ENCODE assay signal across 30 cellular contexts in genomic region chr10:128894641-128895040, GRCh38.
"Had no signal": no experiment of that assay in that cellular context is flagged by ENCODE, and none has a peak within 500 bp of the region (broad histone marks: within the 10 kb centered on the region; RNA-seq: fewer than 3 reads in every experiment).

No MANE protein-coding gene starts in this region.

- ATAC-seq: psoas muscle; right cardiac atrium; right lobe of liver; stimulated activated effector memory CD8-positive, alpha-beta T cell treated with anti-CD3 and anti-CD28 coated beads, Interleukin-12 subunit alpha, Interleukin-12 subunit beta, amount 100 ng/mL, for 72 hours; stimulated activated naive B cell treated with anti-CD40 and anti-IgM and Interleukin-4, amounts not matched to agents 10 μg/mL and 1 μg/mL and 100 μg/mL, for 72 hours; upper lobe of right lung had no signal

- H3K4me3 Mint-ChIP-seq: naive B cell; natural killer cell; nephron; neural progenitor cell; stimulated activated effector memory CD8-positive, alpha-beta T cell treated with anti-CD3 and anti-CD28 coated beads, Interleukin-12 subunit alpha, Interleukin-12 subunit beta, amount 100 ng/mL, for 72 hours; stimulated activated naive B cell treated with anti-CD40 and anti-IgM and Interleukin-4, amounts not matched to agents 10 μg/mL and 1 μg/mL and 100 μg/mL, for 72 hours; stimulated activated naive CD8-positive, alpha-beta T cell treated with anti-CD3 and anti-CD28 coated beads, Interleukin-15, Interleukin-2, amounts not matched to agents 100 ng/mL and 50 ng/mL, for 24 hours had no signal

- H3K9me3 Mint-ChIP-seq: neural progenitor cell; stimulated activated effector memory CD8-positive, alpha-beta T cell treated with anti-CD3 and anti-CD28 coated beads, Interleukin-12 subunit alpha, Interleukin-12 subunit beta, amount 100 ng/mL, for 72 hours; stimulated activated naive B cell treated with anti-CD40 and anti-IgM and Interleukin-4, amounts not matched to agents 10 μg/mL and 1 μg/mL and 100 μg/mL, for 72 hours had no signal

- H3K36me3 ChIP-seq: neural progenitor cell, neutrophil, ovary, right lobe of liver, sigmoid colon, stomach, thoracic aorta, thyroid gland, tibial nerve, upper lobe of right lung, uterus had no signal

- H3K27me3 ChIP-seq: neural progenitor cell, ovary, right lobe of liver, sigmoid colon, thyroid gland, tibial nerve, uterus had no signal

- H3K27me3 Mint-ChIP-seq: stimulated activated naive B cell treated with anti-CD40 and anti-IgM and Interleukin-4, amounts not matched to agents 10 μg/mL and 1 μg/mL and 100 μg/mL, for 72 hours; stimulated activated naive CD8-positive, alpha-beta T cell treated with anti-CD3 and anti-CD28 coated beads, Interleukin-15, Interleukin-2, amounts not matched to agents 100 ng/mL and 50 ng/mL, for 24 hours had no signal

- H2AFZ ChIP-seq: neural progenitor cell, parathyroid adenoma had no signal

- H3K4me3 ChIP-seq: neural progenitor cell, ovary, psoas muscle, right lobe of liver, sigmoid colon, stomach, thoracic aorta, thyroid gland, tibial nerve, upper lobe of right lung, uterus had no signal

- H3K4me1 ChIP-seq: parathyroid adenoma, psoas muscle, right lobe of liver, sigmoid colon, stomach, upper lobe of right lung, uterus had no signal

- DNase-seq: naive B cell; natural killer cell; nucleus accumbens; ovary; posterior cingulate gyrus; psoas muscle; right cardiac atrium; right lobe of liver; sigmoid colon; small intestine; stimulated activated CD4-positive, alpha-beta T cell treated with anti-CD3 and anti-CD28 coated beads, Interleukin-15, amount 100 ng/mL, for 24 hours; stimulated activated CD4-positive, alpha-beta T cell treated with anti-CD3 and anti-CD28 coated beads, Interleukin-2, amount 100 ng/mL, for 24 hours; stimulated activated CD4-positive, alpha-beta T cell treated with anti-CD3 and anti-CD28 coated beads, Interleukin-2, amount 100 ng/mL, for 48 hours; stimulated activated CD4-positive, alpha-beta T cell treated with anti-CD3 and anti-CD28 coated beads, Interleukin-4, amount 100 ng/mL, for 24 hours; stimulated activated naive B cell treated with anti-CD40 and anti-IgM and Interleukin-4, amounts not matched to agents 10 μg/mL and 1 μg/mL and 100 μg/mL, for 72 hours; stimulated activated naive CD4-positive, alpha-beta T cell treated with Interleukin-2 at 50 U/mL for 16 hours; stomach; thyroid gland; trophoblast cell; upper lobe of right lung; uterus had no signal

- H3K27ac ChIP-seq: neural progenitor cell, neutrophil, ovary, parathyroid adenoma, psoas muscle, right lobe of liver, sigmoid colon, stomach, thoracic aorta, thyroid gland, tibial nerve, upper lobe of right lung, uterus had no signal

- H3K9me3 ChIP-seq: neutrophil, ovary, psoas muscle, right lobe of liver, sigmoid colon, stomach, thoracic aorta, thyroid gland, tibial nerve, upper lobe of right lung, uterus had no signal

- H3K4me2 ChIP-seq: neural progenitor cell had no signal

- H3K27ac Mint-ChIP-seq: naive B cell; natural killer cell; neural progenitor cell; progenitor cell of endocrine pancreas; stimulated activated effector memory CD8-positive, alpha-beta T cell treated with anti-CD3 and anti-CD28 coated beads, Interleukin-12 subunit alpha, Interleukin-12 subunit beta, amount 100 ng/mL, for 72 hours; stimulated activated naive B cell treated with anti-CD40 and anti-IgM and Interleukin-4, amounts not matched to agents 10 μg/mL and 1 μg/mL and 100 μg/mL, for 72 hours; stimulated activated naive CD8-positive, alpha-beta T cell treated with anti-CD3 and anti-CD28 coated beads, Interleukin-15, Interleukin-2, amounts not matched to agents 100 ng/mL and 50 ng/mL, for 24 hours had no signal

- H3K9ac ChIP-seq: neural progenitor cell, parathyroid adenoma had no signal

- H3K4me1 Mint-ChIP-seq: naive B cell; natural killer cell; stimulated activated effector memory CD8-positive, alpha-beta T cell treated with anti-CD3 and anti-CD28 coated beads, Interleukin-12 subunit alpha, Interleukin-12 subunit beta, amount 100 ng/mL, for 72 hours; stimulated activated naive B cell treated with anti-CD40 and anti-IgM and Interleukin-4, amounts not matched to agents 10 μg/mL and 1 μg/mL and 100 μg/mL, for 72 hours had no signal

- H3K36me3 Mint-ChIP-seq: naive B cell; natural killer cell; neural progenitor cell; stimulated activated effector memory CD8-positive, alpha-beta T cell treated with anti-CD3 and anti-CD28 coated beads, Interleukin-12 subunit alpha, Interleukin-12 subunit beta, amount 100 ng/mL, for 72 hours; stimulated activated naive B cell treated with anti-CD40 and anti-IgM and Interleukin-4, amounts not matched to agents 10 μg/mL and 1 μg/mL and 100 μg/mL, for 72 hours had no signal
